Comparison of ENCODE assay signal across 8 cellular contexts in genomic region chr20:32277361-32278198, GRCh38. TPM values are rescaled to one million over a fixed set of nuclear protein-coding genes. Genes with fewer than 3 reads are reported as not detected.
DNase-seq lines count a peak whose midpoint lies in the region; ATAC-seq, FAIRE-seq and TF ChIP-seq lines count a peak whose summit lies in the region.

KIF3B (plus strand) TSS chr20:32277651; CDS start chr20:32309778, 32,127 bp downstream.

- FAIRE-seq in small intestine (lab: Jason Lieb, UNC): no peak

- POLR2A ChIA-PET in A673 (lab: Charles Lee; ENCODE audit: low non-redundant PET): no interaction called here
- POLR2A ChIA-PET in activated B cell treated with CpG ODN at 0.5 μM for 24 hours (lab: Charles Lee): interaction anchor here (1.0 to 1.4 kb wide), 5 partner anchors 8 to 82 kb away, joined by 4 to 10 read pairs (median 5); partner anchors contain the start of gene ASXL1

- no peaks in the 10 kb centered on the region for H3K9me3 Mint-ChIP-seq in activated B cell treated with CpG ODN at 0.5 μM for 24 hours

- WGBS in small intestine, 3 donors: 1 to 4% (median 1%) methylated on average over 31 to 62 of the region's 62 CpGs

- H3K36me3 ChIP-seq in A673 (ENCODE audit: insufficient read depth, low read length, poor library complexity, severe bottlenecking) (no peaks in the 10 kb centered on the region), small intestine (ENCODE audit: control insufficient read depth in 2 of 2, insufficient read depth in 2 of 2, low read length in 2 of 2) (no peaks in the 10 kb centered on the region)

- intact Hi-C loops in A673 (cut with micrococcal nuclease; ENCODE audit: unreplicated experiment): loop anchor here (5.0 kb wide), 1 partner anchor 205 kb away; no protein-coding TSS in a partner anchor
- intact Hi-C loops in activated B cell treated with CpG ODN at 0.5 μM for 24 hours (cut with micrococcal nuclease): loop anchor here (1.0 to 2.0 kb wide), 3 partner anchors 8 to 81 kb away; partner anchors contain the start of genes ASXL1, PLAGL2 and POFUT1

- H3K36me3 Mint-ChIP-seq in activated B cell treated with CpG ODN at 0.5 μM for 24 hours (ENCODE audit: low read depth): peaks cover 19% of the 10 kb centered on the region

- H3K27me3 Mint-ChIP-seq in activated B cell treated with CpG ODN at 0.5 μM for 24 hours: peaks cover 3% of the 10 kb centered on the region

- ATAC-seq in GM18868 (IDR thresholded peaks at IDR 0.05; ENCODE audit: unreplicated experiment) (peak; percentile 74), HG03159 (IDR thresholded peaks at IDR 0.05; ENCODE audit: unreplicated experiment) (peak; percentile 78), activated B cell treated with CpG ODN at 0.5 μM for 24 hours (ENCODE audit: low read depth) (peak; percentile 68)

- H3K4me3 ChIP-seq in A673 (ENCODE audit: low read depth, low read length, poor library complexity, severe bottlenecking) (peak within 1 kb of the TSS; percentile 95), cardiac fibroblast (replicated peaks in 1 of 2; ENCODE audit: low read depth in 2 of 2, low read length in 2 of 2) (peak within 1 kb of the TSS; percentile 84 to 94), small intestine (ENCODE audit: low read depth in 1 of 2, low read length in 2 of 2) (peak within 1 kb of the TSS; percentile 81 to 82)

- H3K4me3 Mint-ChIP-seq in activated B cell treated with CpG ODN at 0.5 μM for 24 hours: peak within 1 kb of the TSS; percentile 92

- H3K27ac Mint-ChIP-seq in activated B cell treated with CpG ODN at 0.5 μM for 24 hours: peak within 1 kb of the TSS; percentile 94

- H3K4me1 ChIP-seq in A673 (ENCODE audit: insufficient read depth, low read length, poor library complexity, severe bottlenecking) (peaks cover 4% of the 10 kb centered on the region), small intestine (ENCODE audit: control insufficient read depth in 2 of 2, insufficient read depth in 1 of 2, low read depth in 1 of 2, low read length in 1 of 2) (peaks cover 0 to 8% of the 10 kb centered on the region in 2 donors)

- H3K27me3 ChIP-seq in A673 (replicated peaks; ENCODE audit: insufficient read depth, low read depth, low read length, poor library complexity): no peaks in the 10 kb centered on the region
- H3K27me3 ChIP-seq in small intestine (ENCODE audit: control insufficient read depth in 2 of 2, insufficient read depth in 2 of 2, low read length in 2 of 2): no peaks in the 10 kb centered on the region

- DNase-seq in A673 (ENCODE audit: low spot score): peak; percentile 92
- DNase-seq in NCI-H2227 treated with DMSO at 0.1 percent for 48 hours (lab: John Stamatoyannopoulos, UW): peak; percentile 95
- DNase-seq in activated B cell treated with CpG ODN at 0.5 μM for 24 hours: peak; percentile 80
- peak; percentile 91 to 94 for DNase-seq in cardiac fibroblast (ENCODE audit: low read depth in 2 of 2)
- DNase-seq in iPS-NIHi7 (ENCODE audit: extremely low spot score): peak; percentile 99
- peak; percentile 85 for DNase-seq in small intestine

- no peak for TF ChIP-seq CTCF in A673 (conservative IDR thresholded peaks at IDR 0.05; ENCODE audit: low read depth, low read length)
- no peak for TF ChIP-seq CTCF in activated B cell treated with CpG ODN at 0.5 μM for 24 hours (IDR thresholded peaks at IDR 0.05)
- TF ChIP-seq CTCF in cardiac fibroblast (IDR thresholded peaks at IDR 0.05; ENCODE audit: low read depth, low read length): no peak

- H3K9me3 ChIP-seq in A673 (ENCODE audit: low read depth, low read length, poor library complexity, severe bottlenecking): no peaks in the 10 kb centered on the region
- H3K9me3 ChIP-seq in small intestine (ENCODE audit: control insufficient read depth, low read depth): no peaks in the 10 kb centered on the region

- peaks cover 56% of the 10 kb centered on the region for H3K4me1 Mint-ChIP-seq in activated B cell treated with CpG ODN at 0.5 μM for 24 hours

- CTCF ChIA-PET in A673 (lab: Charles Lee): no interaction called here
- CTCF ChIA-PET in activated B cell treated with CpG ODN at 0.5 μM for 24 hours (lab: Charles Lee): no interaction called here

- BruUV-seq in A673 (replicated peaks; lab: Mats Ljungman, UMichigan): no TSS peak

- peak within 1 kb of the TSS; percentile 64 for H3K27ac ChIP-seq in A673 (ENCODE audit: low read depth, low read length, poor library complexity, severe bottlenecking)
- H3K27ac ChIP-seq in small intestine (ENCODE audit: low read depth in 1 of 2, low read length in 1 of 2): peak within 1 kb of the TSS; percentile 60 to 81

RNA-seq across cellular contexts. Expression of gene KIF3B, which starts in this region (rescaled TPM):
- total RNA-seq in A673 (2021) (24.3 and 25.4 TPM in 2 replicates), activated B cell treated with CpG ODN at 0.5 μM for 24 hours (25.9 and 28.4 TPM in 2 replicates)
- 10 to 100 TPM; 16.2 to 31.5 (median 21.4) TPM for polyA plus RNA-seq in small intestine

Comparison
In these comparisons a context has a peak if more than half of its experiments do, and no peak if none do; other contexts are left out.
1. Peak in every context shown above with its lines: DNase-seq, ATAC-seq, H3K4me3 ChIP-seq and H3K27ac ChIP-seq.